14 cellular contexts compared by ENCODE assay signal in the genomic region with DNA sequence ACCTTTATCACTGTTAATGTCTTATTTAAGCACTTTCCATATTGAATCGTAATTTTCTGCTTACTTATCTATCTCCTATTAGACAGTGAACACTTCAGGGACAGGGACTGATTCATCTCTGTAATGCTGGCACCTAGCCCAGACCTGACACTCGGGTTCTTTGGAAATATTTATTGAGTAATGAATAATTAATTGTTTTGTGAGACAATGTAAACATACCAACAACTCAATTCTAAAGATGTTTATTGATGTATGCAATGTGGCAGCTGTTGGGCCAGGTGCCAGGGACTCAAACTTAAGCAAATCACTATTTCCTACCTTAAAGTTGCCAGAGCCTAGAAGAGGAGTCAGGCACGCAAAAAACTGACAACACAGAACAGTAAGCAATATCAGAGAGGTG.
DNase-seq lines count a peak whose midpoint lies in the region; ATAC-seq, FAIRE-seq and TF ChIP-seq lines count a peak whose summit lies in the region.
"Had no signal": no experiment of that assay in that cellular context is flagged by ENCODE, and none has a peak within 500 bp of the region (broad histone marks: within the 10 kb centered on the region; RNA-seq: fewer than 3 reads in every experiment).

No MANE protein-coding gene starts in this region.

- no peak for FAIRE-seq in endothelial cell of umbilical vein (lab: Jason Lieb, UNC)

- H3K4me3 ChIP-seq in breast epithelium (no peak overlapping the region), endothelial cell of umbilical vein (replicated peaks in 1 of 3; ENCODE audit: insufficient read depth in 1 of 3, low read depth in 1 of 3, low read length in 3 of 3) (no peak overlapping the region), testis (no peak overlapping the region)
- H3K4me3 ChIP-seq: coronary artery, heart left ventricle, psoas muscle, suprapubic skin had no signal

- intact Hi-C loops in MCF 10A (cut with micrococcal nuclease), result no loop called here
- intact Hi-C loops in breast epithelium (cut with DNase I; ENCODE audit: low total_unique reads), result no loop called here
- intact Hi-C loops in endothelial cell of umbilical vein (cut with micrococcal nuclease), result no loop called here
- intact Hi-C loops in testis (cut with DNase I; ENCODE audit: low total_unique reads), result no loop called here
- intact Hi-C loops in CD4-positive, alpha-beta T cell (cut with DNase I, micrococcal nuclease), result no loop called here

- no peaks in the 10 kb centered on the region for H3K79me2 ChIP-seq in endothelial cell of umbilical vein (ENCODE audit: control insufficient read depth, insufficient read depth, low read length)

- no peak for TF ChIP-seq CTCF in MCF 10A (IDR thresholded peaks at IDR 0.05; ENCODE audit: unreplicated experiment)
- TF ChIP-seq CTCF in breast epithelium (IDR thresholded peaks at IDR 0.05), result no peak
- no peak for TF ChIP-seq CTCF in endothelial cell of umbilical vein (IDR thresholded peaks at IDR 0.05; ENCODE audit: extremely low read depth in 1 of 2, insufficient read depth in 1 of 2, low read depth in 1 of 2, low read length in 2 of 2)
- TF ChIP-seq CTCF in testis (IDR thresholded peaks at IDR 0.05), result no peak
- no peak for TF ChIP-seq CTCF in CD4-positive, alpha-beta T cell (IDR thresholded peaks at IDR 0.05)

- DNase-seq in MCF 10A (ENCODE audit: unreplicated experiment) (peak; percentile 73), breast epithelium (ENCODE audit: low spot score in 2 of 2) (no peak), NCI-H526 treated with DMSO at 0.1 percent for 48 hours (lab: John Stamatoyannopoulos, UW) (peak; percentile 19), endothelial cell of umbilical vein (ENCODE audit: low read depth, low spot score) (peak; percentile 5), testis (peak; percentile 54), cortex of kidney (lab: John Stamatoyannopoulos, UW) (no peak), OCI-M1 (lab: John Stamatoyannopoulos, UW) (no peak)
- DNase-seq in CD4-positive, alpha-beta T cell, result no peak
- DNase-seq: heart left ventricle had no signal

- no peak overlapping the region for H3K4me3 Mint-ChIP-seq in MCF 10A (ENCODE audit: unreplicated experiment)
- no peak overlapping the region for H3K4me3 Mint-ChIP-seq in CD4-positive, alpha-beta T cell
- H3K4me3 Mint-ChIP-seq: T-helper 1 cell treated with Interleukin-12 subunit alpha and Interleukin-12 subunit beta and Interleukin-4 antibody, amounts not matched to agents 30 μg/mL and 1 μg/mL, for 36 hours had no signal

- H3K36me3 Mint-ChIP-seq in MCF 10A (ENCODE audit: insufficient read depth, unreplicated experiment), result no peaks in the 10 kb centered on the region
- H3K36me3 Mint-ChIP-seq in CD4-positive, alpha-beta T cell (ENCODE audit: low read depth), result no peaks in the 10 kb centered on the region
- H3K36me3 Mint-ChIP-seq: activated naive CD4-positive, alpha-beta T cell treated with anti-CD3 and anti-CD28 coated beads, Interleukin-2, amount 50 U/mL, for 72 hours had no signal

- H3K9me1 ChIP-seq in endothelial cell of umbilical vein (replicated peaks; ENCODE audit: control insufficient read depth, extremely low read depth, insufficient read depth, low read length), result no peaks in the 10 kb centered on the region

- H4K20me1 ChIP-seq in endothelial cell of umbilical vein (replicated peaks; ENCODE audit: control insufficient read depth, extremely low read depth, insufficient read depth, low read length), result no peaks in the 10 kb centered on the region

- 44 to 53% methylated on average over 3 of the region's 3 CpGs for WGBS in testis, 2 donors

- no peak for ATAC-seq in CD4-positive, alpha-beta T cell (ENCODE audit: poor library complexity)
- ATAC-seq: activated naive CD4-positive, alpha-beta T cell treated with anti-CD3 and anti-CD28 coated beads, Interleukin-2, amount 50 U/mL, for 72 hours; heart left ventricle had no signal

- H3K9ac ChIP-seq in endothelial cell of umbilical vein (replicated peaks; ENCODE audit: extremely low read depth, insufficient read depth, low read length), result no peak overlapping the region

- H3K27ac Mint-ChIP-seq in MCF 10A (ENCODE audit: low read depth, unreplicated experiment), result no peak overlapping the region
- no peak overlapping the region for H3K27ac Mint-ChIP-seq in CD4-positive, alpha-beta T cell
- H3K27ac Mint-ChIP-seq: activated naive CD4-positive, alpha-beta T cell treated with anti-CD3 and anti-CD28 coated beads, Interleukin-2, amount 50 U/mL, for 72 hours; T-helper 1 cell treated with Interleukin-12 subunit alpha and Interleukin-12 subunit beta and Interleukin-4 antibody, amounts not matched to agents 30 μg/mL and 1 μg/mL, for 36 hours had no signal

- no peaks in the 10 kb centered on the region for H3K27me3 ChIP-seq in breast epithelium
- H3K27me3 ChIP-seq in endothelial cell of umbilical vein (ENCODE audit: control insufficient read depth in 2 of 2, insufficient read depth in 2 of 2, low read length in 2 of 2), result no peaks in the 10 kb centered on the region
- H3K27me3 ChIP-seq in testis, result no peaks in the 10 kb centered on the region
- no peaks in the 10 kb centered on the region for H3K27me3 ChIP-seq in CD4-positive, alpha-beta T cell (ENCODE audit: control insufficient read depth, insufficient read depth, low read length)
- H3K27me3 ChIP-seq: heart left ventricle, suprapubic skin had no signal

- no peak overlapping the region for H2AFZ ChIP-seq in endothelial cell of umbilical vein (ENCODE audit: low read depth, low read length)

- H3K4me1 ChIP-seq in breast epithelium, result no peaks in the 10 kb centered on the region
- H3K4me1 ChIP-seq in endothelial cell of umbilical vein (ENCODE audit: control insufficient read depth, extremely low read depth, insufficient read depth, low read length), result no peaks in the 10 kb centered on the region
- H3K4me1 ChIP-seq in testis, result peaks cover 4% of the 10 kb centered on the region
- H3K4me1 ChIP-seq: suprapubic skin had no signal

- CTCF ChIA-PET in MCF 10A (lab: Yijun Ruan, JAX) (interaction anchor here (0.6 to 1.2 kb wide), 3 partner anchors 34 to 91 kb away, joined by 3 to 4 read pairs (median 3); no protein-coding TSS in a partner anchor), endothelial cell of umbilical vein (lab: Charles Lee) (interaction anchor here (1.3 to 1.4 kb wide), 2 partner anchors 34 to 84 kb away, joined by 3 to 4 read pairs; no protein-coding TSS in a partner anchor)
- CTCF ChIA-PET in CD4-positive, alpha-beta T cell (lab: Charles Lee), result no interaction called here

- dilution Hi-C loops in endothelial cell of umbilical vein (cut with MboI; ENCODE audit: extremely low pct_ligation_motif_present, low sequenced_read_pairs), result no loop called here

- no peak for TF ChIP-seq POLR2A in breast epithelium (IDR thresholded peaks at IDR 0.05)
- no peak for TF ChIP-seq POLR2A in endothelial cell of umbilical vein (IDR thresholded peaks at IDR 0.05; ENCODE audit: low read depth, low read length)
- TF ChIP-seq POLR2A in testis (IDR thresholded peaks at IDR 0.05), result no peak

- H3K9me3 Mint-ChIP-seq in MCF 10A (ENCODE audit: unreplicated experiment), result no peaks in the 10 kb centered on the region
- H3K9me3 Mint-ChIP-seq in CD4-positive, alpha-beta T cell, result peaks cover 6% of the 10 kb centered on the region

- H3K36me3 ChIP-seq in breast epithelium (no peaks in the 10 kb centered on the region), endothelial cell of umbilical vein (ENCODE audit: control insufficient read depth in 2 of 2, extremely low read depth in 1 of 2, insufficient read depth in 2 of 2, low read length in 2 of 2) (no peaks in the 10 kb centered on the region), testis (ENCODE audit: low read depth, missing control alignments) (no peaks in the 10 kb centered on the region)
- H3K36me3 ChIP-seq: heart left ventricle, suprapubic skin had no signal

- POLR2A ChIA-PET in MCF 10A (lab: Yijun Ruan, JAX), result no interaction called here
- POLR2A ChIA-PET in endothelial cell of umbilical vein (lab: Charles Lee), result no interaction called here
- POLR2A ChIA-PET in CD4-positive, alpha-beta T cell (lab: Charles Lee), result no interaction called here

- no TSS peak for BruUV-seq in MCF 10A (replicated peaks; lab: Mats Ljungman, UMichigan)
- BruUV-seq in endothelial cell of umbilical vein (replicated peaks; lab: Mats Ljungman, UMichigan), result no TSS peak

- no peak overlapping the region for H3K4me2 ChIP-seq in endothelial cell of umbilical vein (ENCODE audit: insufficient read depth, low read length)

- H3K4me1 Mint-ChIP-seq in MCF 10A (ENCODE audit: insufficient read depth, unreplicated experiment), result peaks cover 11% of the 10 kb centered on the region
- no peaks in the 10 kb centered on the region for H3K4me1 Mint-ChIP-seq in CD4-positive, alpha-beta T cell (ENCODE audit: low read depth)

- no peaks in the 10 kb centered on the region for H3K27me3 Mint-ChIP-seq in MCF 10A (ENCODE audit: insufficient read depth, unreplicated experiment)
- H3K27me3 Mint-ChIP-seq in CD4-positive, alpha-beta T cell, result no peaks in the 10 kb centered on the region

- H3K27ac ChIP-seq in breast epithelium (no peak overlapping the region), endothelial cell of umbilical vein (ENCODE audit: insufficient read depth, low read depth, low read length) (no peak overlapping the region), testis (no peak overlapping the region)
- no peak overlapping the region for H3K27ac ChIP-seq in CD4-positive, alpha-beta T cell (ENCODE audit: low read depth, low read length)
- H3K27ac ChIP-seq: coronary artery, heart left ventricle, psoas muscle, suprapubic skin had no signal

- no peaks in the 10 kb centered on the region for H3K9me3 ChIP-seq in breast epithelium
- no peaks in the 10 kb centered on the region for H3K9me3 ChIP-seq in endothelial cell of umbilical vein (replicated peaks; ENCODE audit: control insufficient read depth, insufficient read depth, low read length)
- H3K9me3 ChIP-seq in testis, result no peaks in the 10 kb centered on the region
- H3K9me3 ChIP-seq in CD4-positive, alpha-beta T cell (ENCODE audit: control insufficient read depth, low read length), result no peaks in the 10 kb centered on the region
- H3K9me3 ChIP-seq: psoas muscle, suprapubic skin had no signal

TF ChIP-seq in endothelial cell of umbilical vein, 7 proteins besides CTCF, POLR2A, EP300 and RAD21:
- no peak for TF ChIP-seq JUN (IDR thresholded peaks at IDR 0.05; ENCODE audit: borderline replicate concordance, insufficient read depth, insufficient read length, low read depth)
- TF ChIP-seq, protein P1, sequence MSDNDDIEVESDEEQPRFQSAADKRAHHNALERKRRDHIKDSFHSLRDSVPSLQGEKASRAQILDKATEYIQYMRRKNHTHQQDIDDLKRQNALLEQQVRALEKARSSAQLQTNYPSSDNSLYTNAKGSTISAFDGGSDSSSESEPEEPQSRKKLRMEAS (IDR thresholded peaks at IDR 0.05; ENCODE audit: insufficient read depth, insufficient read length), result no peak
- no peak for TF ChIP-seq EZH2 (IDR thresholded peaks at IDR 0.05; ENCODE audit: borderline replicate concordance, low read depth, low read length, severe bottlenecking)
- TF ChIP-seq FOS (IDR thresholded peaks at IDR 0.05; ENCODE audit: borderline replicate concordance, insufficient read depth, low read length), result no peak

Comparison
In these comparisons a context has a peak if more than half of its experiments do, and no peak if none do; other contexts are left out.
1. DNase-seq: peak in MCF 10A (single experiment), NCI-H526 treated with DMSO at 0.1 percent for 48 hours (single experiment), endothelial cell of umbilical vein (single experiment) and testis (single experiment); none in breast epithelium (0 of 2), CD4-positive, alpha-beta T cell (0 of 10), cortex of kidney (single experiment) and OCI-M1 (single experiment).